1 cellular context compared by ENCODE assay signal in genomic region chr3:28012830-28013229, GRCh38.
TF ChIP-seq lines count a peak whose summit lies in the region.

No MANE protein-coding gene starts in this region.

TF ChIP-seq in K562, 482 proteins besides CTCF, POLR2A, EP300 and RAD21 (continued from another document):
- no peak for TF ChIP-seq ZNF518B (CRISPR knock-in tag; IDR thresholded peaks at IDR 0.05)
- TF ChIP-seq ZNF668 (CRISPR knock-in tag; IDR thresholded peaks at IDR 0.05), result no peak
- TF ChIP-seq MYC (IDR thresholded peaks at IDR 0.05; ENCODE audit: low read depth, low read length), result no peak
- no peak for TF ChIP-seq MYC (CRISPR knock-in tag; IDR thresholded peaks at IDR 0.05; ENCODE audit: borderline replicate concordance, low read depth)
- TF ChIP-seq CEBPG (CRISPR knock-in tag; IDR thresholded peaks at IDR 0.05), result no peak
- peak in 1 of 2 experiments; percentile 54; a peak in 2 of 4 replicates for TF ChIP-seq CEBPG (tag; conservative IDR thresholded peaks at IDR 0.05 in 1 of 2, IDR thresholded peaks at IDR 0.05 in 1 of 2)
- TF ChIP-seq, protein P1, sequence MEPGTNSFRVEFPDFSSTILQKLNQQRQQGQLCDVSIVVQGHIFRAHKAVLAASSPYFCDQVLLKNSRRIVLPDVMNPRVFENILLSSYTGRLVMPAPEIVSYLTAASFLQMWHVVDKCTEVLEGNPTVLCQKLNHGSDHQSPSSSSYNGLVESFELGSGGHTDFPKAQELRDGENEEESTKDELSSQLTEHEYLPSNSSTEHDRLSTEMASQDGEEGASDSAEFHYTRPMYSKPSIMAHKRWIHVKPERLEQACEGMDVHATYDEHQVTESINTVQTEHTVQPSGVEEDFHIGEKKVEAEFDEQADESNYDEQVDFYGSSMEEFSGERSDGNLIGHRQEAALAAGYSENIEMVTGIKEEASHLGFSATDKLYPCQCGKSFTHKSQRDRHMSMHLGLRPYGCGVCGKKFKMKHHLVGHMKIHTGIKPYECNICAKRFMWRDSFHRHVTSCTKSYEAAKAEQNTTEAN (CRISPR knock-in tag; IDR thresholded peaks at IDR 0.05), result no peak
- TF ChIP-seq ZFP1 (CRISPR knock-in tag; IDR thresholded peaks at IDR 0.05), result no peak
- no peak for TF ChIP-seq SRSF9 (IDR thresholded peaks at IDR 0.05; ENCODE audit: borderline replicate concordance, low read depth, low read length)
- TF ChIP-seq MED1 (CRISPR knock-in tag; IDR thresholded peaks at IDR 0.05; ENCODE audit: borderline replicate concordance), result no peak
- no peak for TF ChIP-seq HEY1 (CRISPR knock-in tag; IDR thresholded peaks at IDR 0.05; ENCODE audit: borderline replicate concordance)
- peak; percentile 26; the same call in 1 of the 2 replicates for TF ChIP-seq CEBPB (tag; IDR thresholded peaks at IDR 0.05)
- TF ChIP-seq NBN (IDR thresholded peaks at IDR 0.05; ENCODE audit: low read depth), result no peak
